1 cellular context compared by ENCODE assay signal in the genomic region with DNA sequence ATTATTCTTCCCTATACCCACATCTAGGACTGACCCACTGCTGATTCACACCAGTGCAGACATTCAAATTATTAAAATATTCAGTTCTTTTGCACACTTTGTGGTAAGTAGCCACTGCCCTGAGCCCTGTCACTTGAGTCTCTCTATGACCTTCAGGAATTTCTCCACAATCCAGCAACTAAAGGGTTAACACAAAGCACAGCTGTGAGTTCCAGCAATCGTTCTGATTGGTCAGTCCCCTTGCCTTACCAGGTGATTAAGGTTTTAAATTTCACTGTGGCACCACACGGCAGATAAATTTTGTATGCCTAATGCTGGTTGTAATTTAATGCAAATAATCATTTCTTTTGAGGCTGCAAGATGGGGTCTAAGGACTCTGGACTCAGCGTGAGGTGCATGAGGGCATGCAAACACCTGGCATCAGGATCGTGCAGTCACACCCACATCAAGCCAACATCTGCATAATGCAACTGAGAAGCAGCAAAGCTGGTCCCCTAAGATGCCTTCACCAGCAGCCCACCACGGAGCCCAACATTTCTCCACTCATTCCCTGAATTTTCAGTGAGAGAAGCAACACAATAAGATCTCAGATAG.
TF ChIP-seq lines count a peak whose summit lies in the region.

No MANE protein-coding gene starts in this region.

TF ChIP-seq in H1, 55 proteins besides CTCF, POLR2A, EP300 and RAD21 (continued from another document):
- TF ChIP-seq, protein P1, sequence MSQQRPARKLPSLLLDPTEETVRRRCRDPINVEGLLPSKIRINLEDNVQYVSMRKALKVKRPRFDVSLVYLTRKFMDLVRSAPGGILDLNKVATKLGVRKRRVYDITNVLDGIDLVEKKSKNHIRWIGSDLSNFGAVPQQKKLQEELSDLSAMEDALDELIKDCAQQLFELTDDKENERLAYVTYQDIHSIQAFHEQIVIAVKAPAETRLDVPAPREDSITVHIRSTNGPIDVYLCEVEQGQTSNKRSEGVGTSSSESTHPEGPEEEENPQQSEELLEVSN (IDR thresholded peaks at IDR 0.05): peak; percentile 53; the same call in 1 of the 2 replicates
- TF ChIP-seq CTBP2 (IDR thresholded peaks at IDR 0.05; ENCODE audit: borderline replicate concordance, insufficient read depth, insufficient read length, low read length) (no peak), TEAD4 (IDR thresholded peaks at IDR 0.05; ENCODE audit: low read depth, low read length) (peak; percentile 55; the same call in 1 of the 2 replicates), SIN3A (conservative IDR thresholded peaks at IDR 0.05 in 1 of 2, IDR thresholded peaks at IDR 0.05 in 1 of 2; ENCODE audit: low read depth in 1 of 2, low read length in 2 of 2) (peak; percentile 29 to 70; a peak in 1 of 4 replicates)
- TF ChIP-seq, protein P2, sequence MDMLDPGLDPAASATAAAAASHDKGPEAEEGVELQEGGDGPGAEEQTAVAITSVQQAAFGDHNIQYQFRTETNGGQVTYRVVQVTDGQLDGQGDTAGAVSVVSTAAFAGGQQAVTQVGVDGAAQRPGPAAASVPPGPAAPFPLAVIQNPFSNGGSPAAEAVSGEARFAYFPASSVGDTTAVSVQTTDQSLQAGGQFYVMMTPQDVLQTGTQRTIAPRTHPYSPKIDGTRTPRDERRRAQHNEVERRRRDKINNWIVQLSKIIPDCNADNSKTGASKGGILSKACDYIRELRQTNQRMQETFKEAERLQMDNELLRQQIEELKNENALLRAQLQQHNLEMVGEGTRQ (IDR thresholded peaks at IDR 0.05; ENCODE audit: low read length): 0 out of 2 replicates have a peak, but pooled peaks have one; percentile 2
